ENCODE assay signal across 1 cellular context in genomic region chr14:52902971-52903385, GRCh38.
A peak's percentile ranks its signal among the peaks of the same experiment; 100 is the strongest.
TF ChIP-seq lines count a peak whose summit lies in the region.

No MANE protein-coding gene starts in this region.

TF ChIP-seq in K562, 482 proteins besides CTCF, POLR2A, EP300 and RAD21 (continued from another document):
- TF ChIP-seq HMG20B (CRISPR knock-in tag; IDR thresholded peaks at IDR 0.05) (no peak), JUND (IDR thresholded peaks at IDR 0.05; ENCODE audit: borderline replicate concordance, low read depth, low read length) (peak; percentile 19; the same call in 1 of the 2 replicates), JUND (tag; IDR thresholded peaks at IDR 0.05; ENCODE audit: borderline replicate concordance, low read depth, low read length) (no peak), XRCC4 (IDR thresholded peaks at IDR 0.05; ENCODE audit: extremely low read depth, insufficient read depth, insufficient read length) (no peak), ZNF174 (CRISPR knock-in tag; IDR thresholded peaks at IDR 0.05) (no peak), HNRNPH1 (optimal IDR thresholded peaks at IDR 0.05; ENCODE audit: low read depth, low read length) (no peak), ARNT (IDR thresholded peaks at IDR 0.05) (no peak), NKRF (IDR thresholded peaks at IDR 0.05; ENCODE audit: borderline replicate concordance) (no peak), YBX1 (IDR thresholded peaks at IDR 0.05) (no peak), ZC3H8 (IDR thresholded peaks at IDR 0.05) (no peak), MXI1 (IDR thresholded peaks at IDR 0.05; ENCODE audit: low read depth, low read length) (no peak), ADNP (tag; IDR thresholded peaks at IDR 0.05) (no peak), NRF1 (conservative IDR thresholded peaks at IDR 0.05 in 1 of 2, IDR thresholded peaks at IDR 0.05 in 1 of 2) (no peak), GTF2B (IDR thresholded peaks at IDR 0.05; ENCODE audit: extremely low read depth, insufficient read length) (no peak), SNRNP70 (optimal IDR thresholded peaks at IDR 0.05; ENCODE audit: low read depth, low read length) (no peak)
- TF ChIP-seq, protein P1, sequence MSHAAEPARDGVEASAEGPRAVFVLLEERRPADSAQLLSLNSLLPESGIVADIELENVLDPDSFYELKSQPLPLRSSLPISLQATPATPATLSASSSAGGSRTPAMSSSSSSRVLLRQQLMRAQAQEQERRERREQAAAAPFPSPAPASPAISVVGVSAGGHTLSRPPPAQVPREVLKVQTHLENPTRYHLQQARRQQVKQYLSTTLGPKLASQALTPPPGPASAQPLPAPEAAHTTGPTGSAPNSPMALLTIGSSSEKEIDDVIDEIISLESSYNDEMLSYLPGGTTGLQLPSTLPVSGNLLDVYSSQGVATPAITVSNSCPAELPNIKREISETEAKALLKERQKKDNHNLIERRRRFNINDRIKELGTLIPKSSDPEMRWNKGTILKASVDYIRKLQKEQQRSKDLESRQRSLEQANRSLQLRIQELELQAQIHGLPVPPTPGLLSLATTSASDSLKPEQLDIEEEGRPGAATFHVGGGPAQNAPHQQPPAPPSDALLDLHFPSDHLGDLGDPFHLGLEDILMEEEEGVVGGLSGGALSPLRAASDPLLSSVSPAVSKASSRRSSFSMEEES (CRISPR knock-in tag; IDR thresholded peaks at IDR 0.05) = no peak
